Comparison of ENCODE assay signal across 17 cellular contexts in the genomic region with DNA sequence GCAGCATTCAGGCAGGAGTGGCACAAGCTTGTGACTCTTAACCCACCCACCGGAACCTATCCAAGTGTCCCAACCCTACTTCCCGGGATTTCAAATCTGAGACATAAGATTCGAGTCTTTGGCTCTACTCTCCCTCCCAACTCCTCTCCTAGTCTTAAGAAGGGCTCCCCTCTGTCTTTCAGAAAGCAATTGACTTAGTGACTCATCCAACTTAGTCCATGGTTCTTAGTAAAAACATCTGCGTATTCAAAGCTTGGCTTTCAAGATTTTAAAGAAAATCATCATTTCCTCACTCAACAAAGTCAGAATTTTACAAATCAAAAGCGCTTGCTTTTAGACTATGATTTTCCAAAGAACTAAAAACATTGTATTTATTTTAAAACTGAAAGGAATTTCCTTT.
"Had no signal": no experiment of that assay in that cellular context is flagged by ENCODE, and none has a peak within 500 bp of the region (broad histone marks: within the 10 kb centered on the region; RNA-seq: fewer than 3 reads in every experiment).

No MANE protein-coding gene starts in this region.

- H3K4me3 ChIP-seq: coronary artery, esophagus squamous epithelium, spleen had no signal

- H3K36me3 ChIP-seq: esophagus squamous epithelium, spleen had no signal

- H3K9me3 ChIP-seq: esophagus squamous epithelium, spleen had no signal

- ATAC-seq: left lobe of liver; naive thymus-derived CD8-positive, alpha-beta T cell; sciatic nerve; stimulated activated effector memory CD8-positive, alpha-beta T cell treated with anti-CD3 and anti-CD28 coated beads, Interleukin-12 subunit alpha, Interleukin-12 subunit beta, amount 100 ng/mL, for 72 hours had no signal

- H3K27me3 ChIP-seq: spleen had no signal

- H3K27ac ChIP-seq: coronary artery, esophagus squamous epithelium, spleen had no signal

- H3K4me1 ChIP-seq: esophagus squamous epithelium, spleen had no signal

- DNase-seq: activated CD4-positive, alpha-beta T cell treated with anti-CD3 and anti-CD28 coated beads for 1 hour; activated CD4-positive, alpha-beta T cell treated with anti-CD3 and anti-CD28 coated beads, Interleukin-2, amount 50 U/mL, for 4 hours; activated naive CD4-positive, alpha-beta T cell; activated naive CD8-positive, alpha-beta T cell treated with anti-CD3 and anti-CD28 coated beads, Interleukin-2, amount 10 ng/mL, durations not matched to agents 7 days and 5 days; activated T-cell treated with anti-CD3 and anti-CD28 coated beads for 4 hours; central memory CD4-positive, alpha-beta T cell; esophagus squamous epithelium; head of caudate nucleus; mammary epithelial cell; naive thymus-derived CD8-positive, alpha-beta T cell; occipital lobe; spleen; T-helper 9 cell had no signal
